Comparison of ENCODE assay signal across 24 cellular contexts in the genomic region with DNA sequence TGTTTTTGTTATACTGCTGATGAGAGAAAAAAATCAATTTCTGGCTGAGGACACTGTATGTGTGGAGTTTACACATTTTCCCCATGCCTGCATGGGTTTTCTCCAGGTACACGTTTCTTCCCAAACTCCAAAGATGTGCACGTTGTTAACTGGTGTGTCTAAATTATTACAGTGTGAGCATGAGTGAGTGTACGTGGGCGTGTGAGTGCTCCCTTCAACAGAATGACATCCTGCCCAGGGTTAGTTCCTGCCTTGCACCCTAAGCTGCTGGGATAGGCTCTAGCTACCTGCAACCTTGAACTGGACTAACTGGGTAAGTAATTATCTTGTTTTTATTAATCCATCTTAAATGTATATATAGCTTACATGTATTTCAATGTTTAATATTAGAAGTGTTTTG. TPM values are rescaled to one million over a fixed set of nuclear protein-coding genes. Genes with fewer than 3 reads are reported as not detected.
DNase-seq lines count a peak whose midpoint lies in the region; ATAC-seq, FAIRE-seq and TF ChIP-seq lines count a peak whose summit lies in the region.
"Had no signal": no experiment of that assay in that cellular context is flagged by ENCODE, and none has a peak within 500 bp of the region (broad histone marks: within the 10 kb centered on the region; RNA-seq: fewer than 3 reads in every experiment).

No MANE protein-coding gene starts in this region.

- no peak for TF ChIP-seq CTCF in Loucy (conservative IDR thresholded peaks at IDR 0.05; ENCODE audit: low read length)
- no peak for TF ChIP-seq CTCF in GM12878 (IDR thresholded peaks at IDR 0.05 in 2 of 3, conservative IDR thresholded peaks at IDR 0.05 in 1 of 3; ENCODE audit: control insufficient read depth in 2 of 3, extremely low read depth in 1 of 3, insufficient read depth in 1 of 3, low read depth in 3 of 3, low read length in 3 of 3)
- no peak for TF ChIP-seq CTCF in brain microvascular endothelial cell (IDR thresholded peaks at IDR 0.05; ENCODE audit: low read depth, low read length, missing control alignments)
- no peak for TF ChIP-seq CTCF in GM20000 (IDR thresholded peaks at IDR 0.05; ENCODE audit: extremely low read depth, missing control alignments)

- peak overlapping the region; percentile 22 for H3K4me2 ChIP-seq in Loucy (ENCODE audit: low read depth, low read length, poor library complexity, severe bottlenecking)
- H3K4me2 ChIP-seq in GM12878 (ENCODE audit: control insufficient read depth, insufficient read depth), result 0 out of 2 replicates have a peak overlapping the region, but pooled peaks have one; percentile 28

- no peak for FAIRE-seq in GM12878 (lab: Jason Lieb, UNC)

- H3K27me3 Mint-ChIP-seq in naive thymus-derived CD4-positive, alpha-beta T cell, result no peaks in the 10 kb centered on the region

- H3K36me3 ChIP-seq in Loucy (ENCODE audit: insufficient read depth, low read length) (peaks cover 9% of the 10 kb centered on the region; the same call in 1 of the 2 replicates), GM12878 (ENCODE audit: control insufficient read depth in 2 of 2, insufficient read depth in 2 of 2, low read length in 1 of 2) (peaks cover 0 to 18% of the 10 kb centered on the region in 2 experiments), brain microvascular endothelial cell (replicated peaks) (no peaks in the 10 kb centered on the region)
- peaks cover 0 to 16% (median 0%) of the 10 kb centered on the region in 3 experiments for H3K36me3 ChIP-seq in naive thymus-derived CD4-positive, alpha-beta T cell (ENCODE audit: control insufficient read depth in 2 of 3, insufficient read depth in 3 of 3, low read length in 3 of 3)

- no peak overlapping the region for H3K9ac ChIP-seq in Loucy (ENCODE audit: low read depth, low read length, poor library complexity, severe bottlenecking)
- no peak overlapping the region for H3K9ac ChIP-seq in GM12878 (ENCODE audit: control insufficient read depth, insufficient read depth, low read length)

- H3K4me1 ChIP-seq in Loucy (ENCODE audit: insufficient read depth, low read length, poor library complexity, severe bottlenecking) (peaks cover 45% of the 10 kb centered on the region), GM12878 (ENCODE audit: control insufficient read depth, insufficient read depth, low read length) (peaks cover 11% of the 10 kb centered on the region)
- H3K4me1 ChIP-seq in naive thymus-derived CD4-positive, alpha-beta T cell (ENCODE audit: control insufficient read depth in 2 of 2, insufficient read depth in 2 of 2, low read length in 2 of 2), result peaks cover 34 to 49% of the 10 kb centered on the region in 2 donors

- H3K27me3 ChIP-seq in Loucy (ENCODE audit: insufficient read depth, low read length, poor library complexity, severe bottlenecking) (no peaks in the 10 kb centered on the region), GM12878 (replicated peaks in 1 of 2; ENCODE audit: control insufficient read depth in 2 of 2, insufficient read depth in 2 of 2, low read length in 1 of 2) (no peaks in the 10 kb centered on the region), brain microvascular endothelial cell (replicated peaks) (no peaks in the 10 kb centered on the region)
- no peaks in the 10 kb centered on the region for H3K27me3 ChIP-seq in naive thymus-derived CD4-positive, alpha-beta T cell (ENCODE audit: control insufficient read depth in 2 of 2, insufficient read depth in 2 of 2, low read length in 2 of 2)
- H3K27me3 ChIP-seq: gastroesophageal sphincter, tibial artery had no signal

- no peaks in the 10 kb centered on the region for H3F3A ChIP-seq in Loucy (ENCODE audit: low read depth)

- RAD21 ChIA-PET in GM12878 (lab: Charles Lee; ENCODE audit: unreplicated experiment), result no interaction called here

- no peak for TF ChIP-seq EP300 in GM12878 (IDR thresholded peaks at IDR 0.05; ENCODE audit: borderline replicate concordance in 1 of 2, control insufficient read depth in 1 of 2, low read depth in 2 of 2, low read length in 2 of 2)

- no peak for TF ChIP-seq RAD21 in GM12878 (IDR thresholded peaks at IDR 0.05; ENCODE audit: insufficient read depth, low read depth, low read length)

- H3K27ac ChIP-seq in GM12878 (ENCODE audit: control insufficient read depth, insufficient read depth) (no peak overlapping the region), brain microvascular endothelial cell (no peak overlapping the region)
- H3K27ac ChIP-seq in naive thymus-derived CD4-positive, alpha-beta T cell (ENCODE audit: low read depth, low read length), result peak overlapping the region; percentile 24
- H3K27ac ChIP-seq: gastroesophageal sphincter, tibial artery had no signal

- BruUV-seq in GM12878 (replicated peaks; lab: Mats Ljungman, UMichigan), result no TSS peak

- H3K36me3 Mint-ChIP-seq in activated naive CD4-positive, alpha-beta T cell treated with anti-CD3 and anti-CD28 coated beads, Interleukin-2, amount 50 U/mL, for 72 hours, result peaks cover 26 to 33% of the 10 kb centered on the region in 2 donors
- H3K36me3 Mint-ChIP-seq in naive thymus-derived CD4-positive, alpha-beta T cell, result peaks cover 3 to 45% (median 18%) of the 10 kb centered on the region in 5 donors

- ATAC-seq in activated naive CD4-positive, alpha-beta T cell treated with anti-CD3 and anti-CD28 coated beads, Interleukin-2, amount 50 U/mL, for 72 hours, result no peak
- ATAC-seq in GM12878, result peak; percentile 30
- ATAC-seq in naive thymus-derived CD4-positive, alpha-beta T cell, result peak; percentile 44
- ATAC-seq: gastroesophageal sphincter had no signal

- H3K9me3 Mint-ChIP-seq in activated naive CD4-positive, alpha-beta T cell treated with anti-CD3 and anti-CD28 coated beads, Interleukin-2, amount 50 U/mL, for 72 hours, result no peaks in the 10 kb centered on the region
- H3K9me3 Mint-ChIP-seq in naive thymus-derived CD4-positive, alpha-beta T cell, result no peaks in the 10 kb centered on the region
- H3K9me3 Mint-ChIP-seq: nephron had no signal

- H4K20me1 ChIP-seq in Loucy (ENCODE audit: insufficient read depth, low read length, poor library complexity, severe bottlenecking), result peaks cover 75% of the 10 kb centered on the region
- no peaks in the 10 kb centered on the region for H4K20me1 ChIP-seq in GM12878 (ENCODE audit: control insufficient read depth, insufficient read depth)

- H3K9me2 ChIP-seq in Loucy (replicated peaks; ENCODE audit: low read depth, low read length), result no peaks in the 10 kb centered on the region

- 47% methylated on average over 4 of the region's 4 CpGs for WGBS in GM12878 (ENCODE audit: insufficient coverage, insufficient replicate concordance, low lambda C conversion rate, missing lambda C conversion rate)

- TF ChIP-seq POLR2A in GM12878 (IDR thresholded peaks at IDR 0.05; ENCODE audit: low read depth, low read length), result no peak

- peaks cover 50 to 87% (median 83%) of the 10 kb centered on the region in 7 donors for H3K4me1 Mint-ChIP-seq in naive thymus-derived CD4-positive, alpha-beta T cell

- no peak overlapping the region for H2AFZ ChIP-seq in Loucy (ENCODE audit: low read length)
- H2AFZ ChIP-seq in GM12878 (ENCODE audit: control insufficient read depth, low read depth, low read length), result no peak overlapping the region

- H3K9me3 ChIP-seq in Loucy (ENCODE audit: insufficient read depth, low read depth, low read length) (no peaks in the 10 kb centered on the region), GM12878 (replicated peaks; ENCODE audit: control insufficient read depth, insufficient read depth, low read length) (peaks cover 2% of the 10 kb centered on the region; the same call in 2 of the 3 replicates)
- H3K9me3 ChIP-seq in naive thymus-derived CD4-positive, alpha-beta T cell (ENCODE audit: control insufficient read depth in 2 of 3, low read length in 3 of 3), result no peaks in the 10 kb centered on the region
- H3K9me3 ChIP-seq: gastroesophageal sphincter, tibial artery had no signal

- in situ Hi-C loops in GM12878 (cut with MboI), result no loop called here
- in situ Hi-C loops in brain microvascular endothelial cell (cut with HindIII; ENCODE audit: low pct_ligation_motif_present, low sequenced_read_pairs), result no loop called here

- DNase-seq in activated naive CD4-positive, alpha-beta T cell treated with Interleukin-2 at 50 U/mL for 16 hours, result peak; percentile 24
- DNase-seq in activated naive CD4-positive, alpha-beta T cell treated with anti-CD3 and anti-CD28 coated beads, Interleukin-2, amount 50 U/mL, for 72 hours (ENCODE audit: low spot score in 2 of 2), result no peak
- DNase-seq in GM12878 (ENCODE audit: low read depth, low spot score) (no peak), mucosa of gallbladder (ENCODE audit: low spot score) (no peak), brain microvascular endothelial cell (no peak), GM20000 (ENCODE audit: low spot score) (no peak)
- DNase-seq in naive thymus-derived CD4-positive, alpha-beta T cell, result peak in 1 of 9 donors; percentile 18
- DNase-seq: activated gamma-delta T cell; aorta; cerebellar nuclear complex; DMS53; H7; kidney glomerular epithelial cell; MV-4-11; NCI-H187; NCI-H748 treated with DMSO at 0.1 percent for 48 hours; SHP77; stimulated activated CD4-positive, alpha-beta T cell treated with anti-CD3 and anti-CD28 coated beads, Interleukin-1b, Interleukin-23, amount 100 ng/mL, for 48 hours; stimulated activated naive CD4-positive, alpha-beta T cell treated with Interleukin-2 at 50 U/mL for 16 hours; T-helper 2 cell; tibial artery had no signal

- POLR2A ChIA-PET in GM12878 (lab: Charles Lee), result interaction anchor here (0.5 kb wide), 1 partner anchor 249 kb away, joined by 3 read pairs; no protein-coding TSS in a partner anchor
- POLR2A ChIA-PET in naive thymus-derived CD4-positive, alpha-beta T cell (lab: Charles Lee), result interaction anchor here (0.6 to 0.7 kb wide), 2 partner anchors 12 to 156 kb away, joined by 3 to 7 read pairs; no protein-coding TSS in a partner anchor

- no peak overlapping the region for H3K27ac Mint-ChIP-seq in activated naive CD4-positive, alpha-beta T cell treated with anti-CD3 and anti-CD28 coated beads, Interleukin-2, amount 50 U/mL, for 72 hours
- H3K27ac Mint-ChIP-seq in naive thymus-derived CD4-positive, alpha-beta T cell, result peak overlapping the region in 7 of 9 donors; percentile 13 to 85 (median 77)
- H3K27ac Mint-ChIP-seq: nephron had no signal

- intact Hi-C loops in GM12878 (cut with micrococcal nuclease; ENCODE audit: unreplicated experiment), result no loop called here
- intact Hi-C loops in naive thymus-derived CD4-positive, alpha-beta T cell (cut with micrococcal nuclease), result loop anchor here (2.0 to 5.0 kb wide), 2 partner anchors 14 to 40 kb away; no protein-coding TSS in a partner anchor

- SMC1A ChIA-PET in GM12878 (lab: Charles Lee; ENCODE audit: uncharacterized antibody, unreplicated experiment), result interaction anchor here (0.5 to 4.1 kb wide), 4 partner anchors 14 to 415 kb away, joined by 3 to 21 read pairs (median 3); no protein-coding TSS in a partner anchor

- H3K79me2 ChIP-seq in Loucy (ENCODE audit: insufficient read depth, low read length) (peaks cover 96% of the 10 kb centered on the region), GM12878 (ENCODE audit: control insufficient read depth, insufficient read depth, low read length) (peaks cover 77% of the 10 kb centered on the region)

- H3K4me3 Mint-ChIP-seq in naive thymus-derived CD4-positive, alpha-beta T cell, result peak overlapping the region; percentile 17 to 77 (median 66)
- H3K4me3 Mint-ChIP-seq: nephron had no signal

- H3K4me3 ChIP-seq in Loucy (ENCODE audit: low read length, poor library complexity, severe bottlenecking) (no peak overlapping the region), GM12878 (0 out of 2 replicates have a peak overlapping the region, but pooled peaks have one; percentile 9), brain microvascular endothelial cell (ENCODE audit: low read depth, low read length) (no peak overlapping the region)
- H3K4me3 ChIP-seq in naive thymus-derived CD4-positive, alpha-beta T cell (ENCODE audit: low read length), result peak overlapping the region; percentile 14
- H3K4me3 ChIP-seq: gastroesophageal sphincter, tibial artery had no signal

- CTCF ChIA-PET in GM12878 (lab: Yijun Ruan, JAX), result interaction anchor here (0.7 kb wide), 1 partner anchor 24 kb away, joined by 3 read pairs; no protein-coding TSS in a partner anchor
- CTCF ChIA-PET in naive thymus-derived CD4-positive, alpha-beta T cell (lab: Charles Lee), result interaction anchor here (0.9 kb wide), 1 partner anchor 79 kb away, joined by 3 read pairs; no protein-coding TSS in a partner anchor

RNA-seq across cellular contexts. Expression of gene NPAT, which starts 5.5 kb away (rescaled TPM):
- total RNA-seq in activated naive CD4-positive, alpha-beta T cell treated with anti-CD3 and anti-CD28 coated beads, Interleukin-2, amount 50 U/mL, for 72 hours, result 10 to 100 TPM; 27.4 to 52.9 TPM
- 104 and 106 TPM in 2 replicates for total RNA-seq in GM12878 (2013; cell fraction: nucleolus; rRNA removed)
- total RNA-seq in GM12878 (2014; rRNA removed) (17.9 and 19.9 TPM in 2 replicates), GM12878 (2014; rRNA removed; fragmentation: Illumina TruSeq; extraction: Trizol) (31.6 and 32.8 TPM in 2 replicates), GM12878 (2021) (21.1 and 22.7 TPM in 2 replicates), mucosa of gallbladder (12.5 TPM)
- polyA plus RNA-seq in GM12878 (2011; ENCODE audit: low read depth), result 3.7 TPM
- polyA plus RNA-seq in GM12878 (2011; rRNA removed) (19.4 and 27.1 TPM in 2 replicates), GM12878 (2014; fragmentation: Illumina TruSeq; extraction: Trizol) (22.7 and 26.4 TPM in 2 replicates), GM12878 (2014; fragmentation: Nextera tagmentation; extraction: Ambion mirVana) (1 to 10 TPM; 7.5 to 9.8 TPM), GM12878 (2014; rRNA removed) (13.5 and 15.7 TPM in 2 replicates), GM12878 (2016; fragmentation: Nextera tagmentation; extraction: Ambion mirVana) (10 to 100 TPM; 20.9 to 23.7 TPM)
- 8.4 and 8.9 TPM in 2 replicates for polyA plus RNA-seq in GM12878 (2011; cell fraction: cytosol; rRNA removed)
- 14.0 and 16.3 TPM in 2 replicates for polyA plus RNA-seq in GM12878 (2011; cell fraction: nucleus; rRNA removed)
- 6.6 and 11.2 TPM in 2 replicates for polyA plus RNA-seq in GM12878 (2012)
- 34.6 and 50.3 TPM in 2 replicates for polyA minus RNA-seq in GM12878 (2011; rRNA and poly(A)+ RNA removed)
- polyA minus RNA-seq in GM12878 (2011; cell fraction: cytosol; rRNA and poly(A)+ RNA removed), result 11.4 and 12.4 TPM in 2 replicates
- polyA minus RNA-seq in GM12878 (2011; cell fraction: nucleus; rRNA and poly(A)+ RNA removed), result 22.7 and 27.8 TPM in 2 replicates
- 10 to 100 TPM; 38.4 to 89.2 (median 45.9) TPM for total RNA-seq in naive thymus-derived CD4-positive, alpha-beta T cell
- polyA plus RNA-seq in naive thymus-derived CD4-positive, alpha-beta T cell, result 10 to 100 TPM; 45.6 to 67.0 TPM

RNA-seq across cellular contexts. Expression of gene ATM, which starts 5.9 kb away (rescaled TPM):
- 10 to 100 TPM; 36.4 to 81.3 TPM for total RNA-seq in activated naive CD4-positive, alpha-beta T cell treated with anti-CD3 and anti-CD28 coated beads, Interleukin-2, amount 50 U/mL, for 72 hours
- total RNA-seq in GM12878 (2013; cell fraction: nucleolus; rRNA removed), result 988 and 998 TPM in 2 replicates
- total RNA-seq in GM12878 (2014; rRNA removed) (56.1 and 57.5 TPM in 2 replicates), GM12878 (2014; rRNA removed; fragmentation: Illumina TruSeq; extraction: Trizol) (84.6 and 91.5 TPM in 2 replicates), GM12878 (2021) (53.7 and 58.4 TPM in 2 replicates), mucosa of gallbladder (68.1 TPM)
- polyA plus RNA-seq in GM12878 (2011; ENCODE audit: low read depth), result 40.3 TPM
- polyA plus RNA-seq in GM12878 (2011; rRNA removed) (90.7 and 168 TPM in 2 replicates), GM12878 (2014; fragmentation: Illumina TruSeq; extraction: Trizol) (45.0 and 70.6 TPM in 2 replicates), GM12878 (2014; fragmentation: Nextera tagmentation; extraction: Ambion mirVana) (10 to 100 TPM; 10.0 to 10.5 TPM), GM12878 (2014; rRNA removed) (26.8 and 35.5 TPM in 2 replicates), GM12878 (2016; fragmentation: Nextera tagmentation; extraction: Ambion mirVana) (10 to 100 TPM; 14.6 to 19.5 TPM)
- 27.5 and 35.1 TPM in 2 replicates for polyA plus RNA-seq in GM12878 (2011; cell fraction: cytosol; rRNA removed)
- polyA plus RNA-seq in GM12878 (2011; cell fraction: nucleus; rRNA removed), result 123 and 184 TPM in 2 replicates
- 60.6 and 61.4 TPM in 2 replicates for polyA plus RNA-seq in GM12878 (2012)
- polyA minus RNA-seq in GM12878 (2011; rRNA and poly(A)+ RNA removed), result 120 and 136 TPM in 2 replicates
- 40.5 and 55.9 TPM in 2 replicates for polyA minus RNA-seq in GM12878 (2011; cell fraction: cytosol; rRNA and poly(A)+ RNA removed)
- polyA minus RNA-seq in GM12878 (2011; cell fraction: nucleus; rRNA and poly(A)+ RNA removed), result 184 and 361 TPM in 2 replicates
- 100 to 1,000 TPM; 183 to 879 (median 440) TPM for total RNA-seq in naive thymus-derived CD4-positive, alpha-beta T cell
- 100 to 1,000 TPM in 1 of 2 donors, 10 to 100 TPM in 1; 84.7 to 161 TPM for polyA plus RNA-seq in naive thymus-derived CD4-positive, alpha-beta T cell

Comparison
In these comparisons a context has a peak if more than half of its experiments do, and no peak if none do; other contexts are left out.
1. ATAC-seq: peak in GM12878 (single experiment) and naive thymus-derived CD4-positive, alpha-beta T cell (single experiment); none in activated naive CD4-positive, alpha-beta T cell treated with anti-CD3 and anti-CD28 coated beads, Interleukin-2, amount 50 U/mL, for 72 hours (0 of 2).
2. H3K27ac Mint-ChIP-seq: peak in naive thymus-derived CD4-positive, alpha-beta T cell (7 of 9); none in activated naive CD4-positive, alpha-beta T cell treated with anti-CD3 and anti-CD28 coated beads, Interleukin-2, amount 50 U/mL, for 72 hours (0 of 2).
3. H3K4me3 ChIP-seq: peak in GM12878 (single experiment) and naive thymus-derived CD4-positive, alpha-beta T cell (single experiment); none in Loucy (single experiment) and brain microvascular endothelial cell (single experiment).